In genomic region chr1:44783697-44784093, GRCh38 we compare ENCODE assay signal across 1 cellular context.
TF ChIP-seq lines count a peak whose summit lies in the region.

No MANE protein-coding gene starts in this region.

TF ChIP-seq in HepG2, 621 proteins besides CTCF, POLR2A, EP300 and RAD21:
- TF ChIP-seq POLR2AphosphoS2 (IDR thresholded peaks at IDR 0.05; ENCODE audit: low read depth, low read length) (no peak), FOXA3 (CRISPR knock-in tag; IDR thresholded peaks at IDR 0.05) (no peak), ZNF460 (CRISPR knock-in tag; IDR thresholded peaks at IDR 0.05; ENCODE audit: borderline replicate concordance) (no peak), ISL2 (CRISPR knock-in tag; IDR thresholded peaks at IDR 0.05) (0 out of 2 replicates have a peak, but pooled peaks have one; percentile 9), ZNF777 (CRISPR knock-in tag; IDR thresholded peaks at IDR 0.05) (peak; percentile 32; the same call in 1 of the 2 replicates), ZNF629 (CRISPR knock-in tag; conservative IDR thresholded peaks at IDR 0.05) (0 out of 2 replicates have a peak, but pooled peaks have one; percentile 6), ZSCAN20 (CRISPR knock-in tag; IDR thresholded peaks at IDR 0.05; ENCODE audit: borderline replicate concordance) (0 out of 2 replicates have a peak, but pooled peaks have one; percentile 3), DMAP1 (CRISPR knock-in tag; IDR thresholded peaks at IDR 0.05) (no peak), MLXIP (CRISPR knock-in tag; IDR thresholded peaks at IDR 0.05; ENCODE audit: borderline replicate concordance) (no peak), ZNF354B (CRISPR knock-in tag; IDR thresholded peaks at IDR 0.05) (no peak), ZSCAN12 (CRISPR knock-in tag; IDR thresholded peaks at IDR 0.05) (0 out of 2 replicates have a peak, but pooled peaks have one; percentile 29), TEAD3 (CRISPR knock-in tag; optimal IDR thresholded peaks at IDR 0.05; ENCODE audit: borderline replicate concordance) (peak; percentile 8), BCL6 (CRISPR knock-in tag; IDR thresholded peaks at IDR 0.05) (no peak), ZNF550 (CRISPR knock-in tag; IDR thresholded peaks at IDR 0.05; ENCODE audit: borderline replicate concordance) (no peak), SOX13 (IDR thresholded peaks at IDR 0.05) (no peak), SOX13 (CRISPR knock-in tag; conservative IDR thresholded peaks at IDR 0.05 in 1 of 2, IDR thresholded peaks at IDR 0.05 in 1 of 2) (no peak), ZBTB33 (CRISPR knock-in tag; IDR thresholded peaks at IDR 0.05) (0 out of 2 replicates have a peak, but pooled peaks have one; percentile 1)
- TF ChIP-seq, protein P1, sequence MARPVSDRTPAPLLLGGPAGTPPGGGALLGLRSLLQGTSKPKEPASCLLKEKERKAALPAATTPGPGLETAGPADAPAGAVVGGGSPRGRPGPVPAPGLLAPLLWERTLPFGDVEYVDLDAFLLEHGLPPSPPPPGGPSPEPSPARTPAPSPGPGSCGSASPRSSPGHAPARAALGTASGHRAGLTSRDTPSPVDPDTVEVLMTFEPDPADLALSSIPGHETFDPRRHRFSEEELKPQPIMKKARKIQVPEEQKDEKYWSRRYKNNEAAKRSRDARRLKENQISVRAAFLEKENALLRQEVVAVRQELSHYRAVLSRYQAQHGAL (CRISPR knock-in tag; IDR thresholded peaks at IDR 0.05; ENCODE audit: not compliant biosample characterization) = no peak
